ENCODE assay signal across 16 cellular contexts in the genomic region with DNA sequence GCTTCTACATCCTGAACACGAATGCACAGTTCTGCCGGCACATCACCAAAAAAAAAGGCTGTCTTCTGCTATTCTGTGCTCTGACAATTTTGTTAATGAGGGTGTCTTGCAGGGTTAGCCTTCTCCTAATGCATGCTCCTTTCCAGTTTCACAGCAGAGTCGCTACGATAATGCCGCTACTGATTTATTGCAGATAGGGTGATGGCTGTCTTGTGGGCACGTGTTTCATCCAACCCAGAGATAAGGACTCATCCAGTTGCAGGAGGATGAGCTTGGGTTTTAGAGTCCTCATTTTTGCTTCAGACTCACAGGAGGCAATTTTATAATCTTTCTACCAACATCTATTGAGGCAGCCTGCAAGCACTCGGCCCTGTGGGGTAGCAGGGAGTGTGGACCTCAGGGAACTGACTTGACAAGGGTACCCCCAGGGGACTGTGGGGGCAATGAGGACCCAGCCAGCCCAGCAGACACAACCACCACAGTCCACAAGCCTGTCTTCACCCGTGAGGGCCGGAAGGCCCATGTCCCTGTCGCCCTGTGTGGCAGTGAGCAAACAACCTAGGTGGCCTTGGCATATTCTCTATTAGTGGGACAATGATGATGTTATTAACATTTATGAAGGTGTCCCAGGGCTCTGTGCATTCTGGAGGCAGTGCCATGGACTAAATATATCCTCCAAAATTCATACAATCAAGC. TPM values are rescaled to one million over a fixed set of nuclear protein-coding genes. Genes with fewer than 3 reads are reported as not detected.
DNase-seq lines count a peak whose midpoint lies in the region; ATAC-seq and TF ChIP-seq lines count a peak whose summit lies in the region.
"Had no signal": no experiment of that assay in that cellular context is flagged by ENCODE, and none has a peak within 500 bp of the region (broad histone marks: within the 10 kb centered on the region; RNA-seq: fewer than 3 reads in every experiment).

No MANE protein-coding gene starts in this region.

- POLR2A ChIA-PET in SK-N-SH (lab: Yijun Ruan, JAX): no interaction called here

- H3K27ac ChIP-seq in SK-N-SH (ENCODE audit: low read depth in 2 of 2, low read length in 1 of 2) (no peak overlapping the region), osteoblast (ENCODE audit: low read depth, low read length) (no peak overlapping the region), MM.1S (ENCODE audit: low read length) (no peak overlapping the region)
- H3K27ac ChIP-seq: 22Rv1, A549, C4-2B, GM23248 had no signal

- H3K4me2 ChIP-seq in SK-N-SH (no peak overlapping the region), osteoblast (ENCODE audit: insufficient read depth, low read length) (no peak overlapping the region), MM.1S (ENCODE audit: low read depth, low read length) (no peak overlapping the region)
- H3K4me2 ChIP-seq: A549 had no signal

- H3K4me1 ChIP-seq in SK-N-SH (ENCODE audit: control insufficient read depth in 1 of 2, insufficient read depth in 2 of 2, low read depth in 1 of 2, low read length in 1 of 2): no peaks in the 10 kb centered on the region
- H3K4me1 ChIP-seq in osteoblast (ENCODE audit: insufficient read depth, low read length): no peaks in the 10 kb centered on the region
- no peaks in the 10 kb centered on the region for H3K4me1 ChIP-seq in MM.1S (ENCODE audit: low read length)
- H3K4me1 ChIP-seq: A549, Caco-2 had no signal

- no peaks in the 10 kb centered on the region for H3F3A ChIP-seq in SK-N-SH (replicated peaks; ENCODE audit: insufficient read depth)
- no peaks in the 10 kb centered on the region for H3F3A ChIP-seq in MM.1S (ENCODE audit: insufficient read depth, low read length)

- TF ChIP-seq EP300 in SK-N-SH (IDR thresholded peaks at IDR 0.05; ENCODE audit: borderline replicate concordance in 1 of 2, low read depth in 1 of 2, low read length in 1 of 2): no peak

- H3K4me3 ChIP-seq in SK-N-SH (ENCODE audit: low read depth in 2 of 2, low read length in 1 of 2) (no peak overlapping the region), osteoblast (ENCODE audit: insufficient read depth, low read length) (no peak overlapping the region), MM.1S (ENCODE audit: low read length) (no peak overlapping the region)
- H3K4me3 ChIP-seq: A549, GM23248 had no signal

- WGBS in SK-N-SH (ENCODE audit: low lambda C conversion rate): 61% methylated on average over 6 of the region's 10 CpGs

- no peaks in the 10 kb centered on the region for H3K9me3 ChIP-seq in SK-N-SH
- no peaks in the 10 kb centered on the region for H3K9me3 ChIP-seq in osteoblast (ENCODE audit: low read depth, low read length)
- no peaks in the 10 kb centered on the region for H3K9me3 ChIP-seq in MM.1S (replicated peaks; ENCODE audit: insufficient read depth, low read length)
- H3K9me3 ChIP-seq: A549, Caco-2 had no signal

- H3K79me2 ChIP-seq in SK-N-SH (ENCODE audit: insufficient read depth) (no peaks in the 10 kb centered on the region), osteoblast (ENCODE audit: insufficient read depth, low read length) (no peaks in the 10 kb centered on the region), MM.1S (ENCODE audit: low read length) (no peaks in the 10 kb centered on the region)

- no peaks in the 10 kb centered on the region for H3K27me3 ChIP-seq in SK-N-SH (ENCODE audit: insufficient read depth)
- H3K27me3 ChIP-seq in osteoblast (ENCODE audit: insufficient read depth, low read length): no peaks in the 10 kb centered on the region
- peaks cover 83% of the 10 kb centered on the region for H3K27me3 ChIP-seq in MM.1S (replicated peaks; ENCODE audit: insufficient read depth, low read length)

- CTCF ChIA-PET in SK-N-SH (lab: Yijun Ruan, JAX): no interaction called here

- TF ChIP-seq CTCF in SK-N-SH (IDR thresholded peaks at IDR 0.05): no peak
- no peak for TF ChIP-seq CTCF in osteoblast (IDR thresholded peaks at IDR 0.05; ENCODE audit: extremely low read depth, low read depth, low read length)
- no peak for TF ChIP-seq CTCF in MM.1S (IDR thresholded peaks at IDR 0.05; ENCODE audit: low read length)

- no peak for TF ChIP-seq RAD21 in SK-N-SH (IDR thresholded peaks at IDR 0.05; ENCODE audit: low read length)

- H2AFZ ChIP-seq in SK-N-SH (ENCODE audit: low read depth) (no peak overlapping the region), osteoblast (ENCODE audit: low read length) (no peak overlapping the region), MM.1S (ENCODE audit: low read length) (no peak overlapping the region)
- H2AFZ ChIP-seq: GM23248 had no signal

- H3K9me2 ChIP-seq in SK-N-SH (no peaks in the 10 kb centered on the region), MM.1S (replicated peaks; ENCODE audit: insufficient read depth, low read length) (no peaks in the 10 kb centered on the region)

- H3K9ac ChIP-seq in SK-N-SH: no peak overlapping the region
- no peak overlapping the region for H3K9ac ChIP-seq in MM.1S (ENCODE audit: low read length)
- H3K9ac ChIP-seq: GM23248 had no signal

- DNase-seq in SK-N-SH (peak; percentile 39), brain pericyte (ENCODE audit: low read depth, low spot score) (peak; percentile 8), osteoblast (ENCODE audit: insufficient read length, low spot score, missing footprints) (peak; percentile 83), HuH-7.5 (ENCODE audit: low spot score) (no peak), MM.1S (no peak)
- DNase-seq: AML-193; Caco-2; CD4-positive, alpha-beta T cell; GM23248; HCEC 1CT had no signal

- no peaks in the 10 kb centered on the region for H4K20me1 ChIP-seq in SK-N-SH (ENCODE audit: insufficient read depth)
- H4K20me1 ChIP-seq in osteoblast (ENCODE audit: insufficient read depth, low read length): no peaks in the 10 kb centered on the region
- no peaks in the 10 kb centered on the region for H4K20me1 ChIP-seq in MM.1S (ENCODE audit: insufficient read depth, low read length)

- H3K36me3 ChIP-seq in SK-N-SH (replicated peaks in 1 of 2; ENCODE audit: control insufficient read depth in 1 of 2, insufficient read depth in 2 of 2, low read length in 1 of 2) (no peaks in the 10 kb centered on the region), osteoblast (ENCODE audit: insufficient read depth, low read length) (no peaks in the 10 kb centered on the region), MM.1S (replicated peaks; ENCODE audit: insufficient read depth, low read length) (no peaks in the 10 kb centered on the region)

- ATAC-seq in SK-N-SH treated with all-trans-retinoic acid at 6 μM for 48 hours (no peak), HG03175 (IDR thresholded peaks at IDR 0.05; ENCODE audit: unreplicated experiment) (no peak)
- ATAC-seq: A549 had no signal

TF ChIP-seq in SK-N-SH, 30 proteins besides CTCF, POLR2A, EP300 and RAD21:
- TF ChIP-seq, protein P1, sequence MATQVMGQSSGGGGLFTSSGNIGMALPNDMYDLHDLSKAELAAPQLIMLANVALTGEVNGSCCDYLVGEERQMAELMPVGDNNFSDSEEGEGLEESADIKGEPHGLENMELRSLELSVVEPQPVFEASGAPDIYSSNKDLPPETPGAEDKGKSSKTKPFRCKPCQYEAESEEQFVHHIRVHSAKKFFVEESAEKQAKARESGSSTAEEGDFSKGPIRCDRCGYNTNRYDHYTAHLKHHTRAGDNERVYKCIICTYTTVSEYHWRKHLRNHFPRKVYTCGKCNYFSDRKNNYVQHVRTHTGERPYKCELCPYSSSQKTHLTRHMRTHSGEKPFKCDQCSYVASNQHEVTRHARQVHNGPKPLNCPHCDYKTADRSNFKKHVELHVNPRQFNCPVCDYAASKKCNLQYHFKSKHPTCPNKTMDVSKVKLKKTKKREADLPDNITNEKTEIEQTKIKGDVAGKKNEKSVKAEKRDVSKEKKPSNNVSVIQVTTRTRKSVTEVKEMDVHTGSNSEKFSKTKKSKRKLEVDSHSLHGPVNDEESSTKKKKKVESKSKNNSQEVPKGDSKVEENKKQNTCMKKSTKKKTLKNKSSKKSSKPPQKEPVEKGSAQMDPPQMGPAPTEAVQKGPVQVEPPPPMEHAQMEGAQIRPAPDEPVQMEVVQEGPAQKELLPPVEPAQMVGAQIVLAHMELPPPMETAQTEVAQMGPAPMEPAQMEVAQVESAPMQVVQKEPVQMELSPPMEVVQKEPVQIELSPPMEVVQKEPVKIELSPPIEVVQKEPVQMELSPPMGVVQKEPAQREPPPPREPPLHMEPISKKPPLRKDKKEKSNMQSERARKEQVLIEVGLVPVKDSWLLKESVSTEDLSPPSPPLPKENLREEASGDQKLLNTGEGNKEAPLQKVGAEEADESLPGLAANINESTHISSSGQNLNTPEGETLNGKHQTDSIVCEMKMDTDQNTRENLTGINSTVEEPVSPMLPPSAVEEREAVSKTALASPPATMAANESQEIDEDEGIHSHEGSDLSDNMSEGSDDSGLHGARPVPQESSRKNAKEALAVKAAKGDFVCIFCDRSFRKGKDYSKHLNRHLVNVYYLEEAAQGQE (IDR thresholded peaks at IDR 0.05; ENCODE audit: low read depth, low read length): no peak
- TF ChIP-seq GATA2 (CRISPR knock-in tag; IDR thresholded peaks at IDR 0.05): peak; percentile 39; the same call in 1 of the 2 replicates

TF ChIP-seq in SK-N-SH treated with all-trans-retinoic acid at 6 μM for 48 hours, 23 proteins besides CTCF, POLR2A, EP300 and RAD21 (continues in another document):
- TF ChIP-seq CSDC2 (CRISPR knock-in tag; IDR thresholded peaks at IDR 0.05): no peak
- TF ChIP-seq ZNF70 (CRISPR knock-in tag; IDR thresholded peaks at IDR 0.05): no peak
- no peak for TF ChIP-seq PPARA (CRISPR knock-in tag; IDR thresholded peaks at IDR 0.05; ENCODE audit: borderline replicate concordance)
- TF ChIP-seq, protein P2, sequence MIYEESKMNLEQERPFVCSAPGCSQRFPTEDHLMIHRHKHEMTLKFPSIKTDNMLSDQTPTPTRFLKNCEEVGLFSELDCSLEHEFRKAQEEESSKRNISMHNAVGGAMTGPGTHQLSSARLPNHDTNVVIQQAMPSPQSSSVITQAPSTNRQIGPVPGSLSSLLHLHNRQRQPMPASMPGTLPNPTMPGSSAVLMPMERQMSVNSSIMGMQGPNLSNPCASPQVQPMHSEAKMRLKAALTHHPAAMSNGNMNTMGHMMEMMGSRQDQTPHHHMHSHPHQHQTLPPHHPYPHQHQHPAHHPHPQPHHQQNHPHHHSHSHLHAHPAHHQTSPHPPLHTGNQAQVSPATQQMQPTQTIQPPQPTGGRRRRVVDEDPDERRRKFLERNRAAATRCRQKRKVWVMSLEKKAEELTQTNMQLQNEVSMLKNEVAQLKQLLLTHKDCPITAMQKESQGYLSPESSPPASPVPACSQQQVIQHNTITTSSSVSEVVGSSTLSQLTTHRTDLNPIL (CRISPR knock-in tag; IDR thresholded peaks at IDR 0.05; ENCODE audit: low read depth): no peak
- TF ChIP-seq ZFP3 (CRISPR knock-in tag; IDR thresholded peaks at IDR 0.05): no peak
- no peak for TF ChIP-seq TOX (CRISPR knock-in tag; IDR thresholded peaks at IDR 0.05; ENCODE audit: borderline replicate concordance)
- TF ChIP-seq GLIS3 (CRISPR knock-in tag; IDR thresholded peaks at IDR 0.05): no peak
- TF ChIP-seq OSR1 (CRISPR knock-in tag; IDR thresholded peaks at IDR 0.05): no peak
- no peak for TF ChIP-seq ZC3H10 (CRISPR knock-in tag; IDR thresholded peaks at IDR 0.05)

RNA-seq across cellular contexts. Expression of a gene that starts 15.4 kb away (rescaled TPM):
- polyA plus RNA-seq in SK-N-SH (2012; rRNA removed): 0.13 TPM in 1 of 2 replicates, not detected in the other
- polyA plus RNA-seq in SK-N-SH (2012; cell fraction: cytosol; rRNA removed): 0.07 and 0.12 TPM in 2 replicates
- 0.04 TPM in 1 of 2 replicates, not detected in the other for polyA plus RNA-seq in SK-N-SH (2012; cell fraction: nucleus; rRNA removed)
- total RNA-seq in osteoblast: under 0.01 and 0.29 TPM in 2 replicates
- total RNA-seq: CD4-positive, alpha-beta T cell; GM23248 had no signal
- polyA plus RNA-seq: A549, BJ, GM23248 had no signal

Comparison
In these comparisons a context has a peak if more than half of its experiments do, and no peak if none do; other contexts are left out.
1. DNase-seq: peak in SK-N-SH (single experiment), brain pericyte (single experiment) and osteoblast (single experiment); none in HuH-7.5 (single experiment) and MM.1S (single experiment).